In the genomic region with DNA sequence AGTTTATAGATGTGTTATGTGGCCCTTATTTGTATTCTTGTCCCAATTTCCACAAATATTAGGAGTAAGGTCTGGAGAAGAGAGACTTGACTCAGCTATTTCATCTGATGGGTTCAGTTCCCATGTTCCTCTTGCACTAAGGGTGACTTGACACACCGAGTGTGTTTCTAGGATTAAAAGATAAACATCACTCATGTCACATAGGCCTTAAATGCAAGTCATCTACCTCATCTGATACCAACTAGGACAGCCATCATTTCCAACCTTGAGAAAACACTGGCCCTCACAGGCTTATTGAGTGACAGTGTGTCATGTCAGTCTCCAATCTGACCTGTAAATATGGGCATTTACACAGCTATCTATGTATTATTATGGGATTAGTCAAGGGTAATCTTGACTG, we compare ENCODE assay signal across 37 cellular contexts. TPM values are rescaled to one million over a fixed set of nuclear protein-coding genes. Genes with fewer than 3 reads are reported as not detected.
"Had no signal": no experiment of that assay in that cellular context is flagged by ENCODE, and none has a peak within 500 bp of the region (broad histone marks: within the 10 kb centered on the region; RNA-seq: fewer than 3 reads in every experiment).

No MANE protein-coding gene starts in this region.

- H3K4me3 ChIP-seq: MG63 had no signal

- H3K27me3 ChIP-seq: MG63 had no signal

- H3K36me3 ChIP-seq: MG63 had no signal

- DNase-seq: Karpas-422, Kasumi-1, MG63, MM.1S, MV-4-11, NCI-H1048, NCI-H1092, NCI-H1092 treated with DMSO at 0.1 percent for 48 hours, NCI-H1105, NCI-H1105 treated with DMSO at 0.1 percent for 48 hours, NCI-H1417, NCI-H1417 treated with DMSO at 0.1 percent for 48 hours, NCI-H1436, NCI-H1436 treated with DMSO at 0.1 percent for 48 hours, NCI-H146, NCI-H1694, NCI-H1694 treated with DMSO at 0.1 percent for 48 hours, NCI-H187, NCI-H187 treated with DMSO at 0.1 percent for 48 hours, NCI-H1930, NCI-H2029, NCI-H2029 treated with DMSO at 0.1 percent for 48 hours, NCI-H2081, NCI-H2081 treated with DMSO at 0.1 percent for 48 hours, NCI-H2107, NCI-H2171, NCI-H2171 treated with DMSO at 0.1 percent for 48 hours, NCI-H2227 treated with DMSO at 0.1 percent for 48 hours, NCI-H226, NCI-H345, NCI-H446, NCI-H446 treated with DMSO at 0.1 percent for 48 hours, NCI-H510A, NCI-H510A treated with DMSO at 0.1 percent for 48 hours, NCI-H524 had no signal

- H3K9me3 ChIP-seq: MG63 had no signal

RNA-seq across cellular contexts. Expression of a gene that starts 53.0 kb away (rescaled TPM):
- total RNA-seq: LHCN-M2, MCF 10A had no signal
